In the genomic region with DNA sequence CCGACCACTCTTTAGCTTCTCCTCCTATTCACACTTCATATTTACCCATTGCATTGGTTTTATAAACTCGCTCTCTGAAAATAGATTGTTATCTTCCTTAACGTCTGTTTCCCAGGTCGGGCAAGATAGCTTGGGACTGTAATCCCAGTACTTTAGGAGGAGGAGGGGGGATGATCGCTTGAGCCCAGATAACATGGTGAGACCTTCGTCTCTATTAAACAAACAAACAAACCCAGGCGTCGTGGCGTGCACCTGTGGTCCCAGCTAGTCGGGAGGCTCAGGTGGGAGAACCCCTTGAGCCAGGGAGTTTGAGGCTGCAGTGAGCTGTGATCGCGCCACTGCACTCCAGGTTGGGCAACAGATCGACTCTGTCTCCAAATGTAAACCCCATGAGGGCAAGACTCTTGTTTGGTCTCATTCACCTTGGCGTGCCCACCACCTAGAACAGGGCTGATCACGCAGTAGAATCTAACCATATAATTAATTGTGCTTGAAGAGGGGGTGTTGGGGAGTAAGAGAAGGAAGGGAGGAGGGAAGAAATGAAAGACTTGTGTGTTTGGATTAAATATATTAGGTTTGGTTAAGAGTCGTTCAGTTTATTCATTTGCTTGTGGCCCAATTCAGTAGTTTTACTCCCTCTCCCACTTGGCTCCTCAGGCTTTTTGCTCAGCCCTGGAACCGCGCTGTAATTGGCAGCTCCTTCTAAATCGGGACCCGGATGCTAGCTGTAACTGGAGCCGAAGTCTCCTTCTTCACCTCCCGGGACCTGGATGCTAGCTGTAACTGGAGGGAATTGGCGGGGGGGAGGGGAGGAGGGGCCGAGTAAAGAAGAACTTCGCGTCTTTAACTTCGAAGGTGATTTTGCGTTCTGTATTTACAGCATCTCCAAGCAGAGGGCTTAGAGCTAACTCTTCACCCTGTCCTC, we compare ENCODE assay signal across 1 cellular context.
TF ChIP-seq lines count a peak whose summit lies in the region.

No MANE protein-coding gene starts in this region.

TF ChIP-seq in WTC11, 78 proteins besides CTCF, POLR2A, EP300 and RAD21:
- TF ChIP-seq, protein P1, sequence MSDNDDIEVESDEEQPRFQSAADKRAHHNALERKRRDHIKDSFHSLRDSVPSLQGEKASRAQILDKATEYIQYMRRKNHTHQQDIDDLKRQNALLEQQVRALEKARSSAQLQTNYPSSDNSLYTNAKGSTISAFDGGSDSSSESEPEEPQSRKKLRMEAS (CRISPR knock-in tag; IDR thresholded peaks at IDR 0.05) = no peak
- no peak for TF ChIP-seq FOXJ3 (CRISPR knock-in tag; IDR thresholded peaks at IDR 0.05; ENCODE audit: borderline replicate concordance)
- no peak for TF ChIP-seq NR2C2 (CRISPR knock-in tag; IDR thresholded peaks at IDR 0.05)
